ENCODE assay signal across 8 cellular contexts in the genomic region with DNA sequence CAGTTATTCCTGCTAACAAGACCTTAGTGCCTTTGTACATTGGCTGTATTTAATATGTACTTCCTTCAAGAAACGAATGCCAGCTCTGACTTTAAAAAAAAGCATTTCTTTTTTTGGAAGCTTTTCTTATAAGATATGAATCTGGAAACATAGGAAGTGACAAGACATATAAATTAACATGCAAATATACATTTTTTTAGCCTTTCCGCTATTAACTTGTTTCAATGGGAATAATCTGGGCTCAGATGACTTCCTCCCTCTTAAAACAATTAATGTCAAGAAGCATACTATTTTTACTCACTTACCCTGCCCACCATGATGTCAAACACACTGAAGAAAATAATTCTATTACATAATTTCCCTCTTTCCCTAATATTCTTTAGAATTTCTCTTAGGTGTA. TPM values are rescaled to one million over a fixed set of nuclear protein-coding genes. Genes with fewer than 3 reads are reported as not detected.
DNase-seq lines count a peak whose midpoint lies in the region; ATAC-seq and TF ChIP-seq lines count a peak whose summit lies in the region.
"Had no signal": no experiment of that assay in that cellular context is flagged by ENCODE, and none has a peak within 500 bp of the region (broad histone marks: within the 10 kb centered on the region; RNA-seq: fewer than 3 reads in every experiment).

No MANE protein-coding gene starts in this region.

- H2AFZ ChIP-seq in HCT116 (ENCODE audit: low read depth, low read length, poor library complexity, severe bottlenecking) (no peak overlapping the region), SU-DHL-6 (ENCODE audit: low read depth, low read length, severe bottlenecking) (no peak overlapping the region)

- H3K36me3 ChIP-seq in HCT116 (ENCODE audit: control insufficient read depth in 1 of 2, insufficient read depth in 2 of 2, low read length in 2 of 2) (no peaks in the 10 kb centered on the region), SU-DHL-6 (ENCODE audit: low read length) (peaks cover 8% of the 10 kb centered on the region), skeletal muscle satellite cell (ENCODE audit: insufficient read depth, low read length) (no peaks in the 10 kb centered on the region)

- RAD21 ChIA-PET in HCT116 (lab: Charles Lee; ENCODE audit: low non-redundant PET in 1 of 2, low total read pairs in 2 of 2, uncharacterized antibody in 2 of 2, unreplicated experiment in 2 of 2), result no interaction called here

- H3K79me2 ChIP-seq in HCT116 (ENCODE audit: insufficient read depth, low read length) (peaks cover 7% of the 10 kb centered on the region; the same call in 1 of the 2 replicates), SU-DHL-6 (ENCODE audit: insufficient read depth, low read length) (peaks cover 53% of the 10 kb centered on the region)

- H3K9me2 ChIP-seq in HCT116 (ENCODE audit: insufficient read depth) (no peaks in the 10 kb centered on the region), SU-DHL-6 (replicated peaks; ENCODE audit: insufficient read depth, low read length) (no peaks in the 10 kb centered on the region)

- POLR2A ChIA-PET in HCT116 (lab: Charles Lee), result no interaction called here

- H3K9me3 ChIP-seq in HCT116 (ENCODE audit: control insufficient read depth in 1 of 2, insufficient read depth in 1 of 2, low read depth in 1 of 2, low read length in 2 of 2) (no peaks in the 10 kb centered on the region), SU-DHL-6 (ENCODE audit: insufficient read depth, low read length) (no peaks in the 10 kb centered on the region), skeletal muscle satellite cell (replicated peaks; ENCODE audit: low read length) (no peaks in the 10 kb centered on the region)

- H3K9ac ChIP-seq in HCT116 (ENCODE audit: low read length) (peak overlapping the region; percentile 70), SU-DHL-6 (ENCODE audit: low read length) (peak overlapping the region; percentile 85), skeletal muscle satellite cell (ENCODE audit: low read depth, low read length) (peak overlapping the region; percentile 88)

- peaks cover 38% of the 10 kb centered on the region for H3F3A ChIP-seq in SU-DHL-6 (ENCODE audit: insufficient read depth)

- DNase-seq in HCT116 (ENCODE audit: low read depth, low spot score) (no peak), fibroblast of mammary gland (ENCODE audit: low read depth) (no peak), T1000 (lab: John Stamatoyannopoulos, UW) (no peak)
- no peak for DNase-seq in effector CD4-positive, alpha-beta T cell
- DNase-seq in activated CD4-positive, alpha-beta T cell treated with anti-CD3 and anti-CD28 coated beads for 48 hours, result no peak
- DNase-seq: H7 had no signal

- no peak for ATAC-seq in HCT116

- H3K4me2 ChIP-seq in HCT116 (ENCODE audit: low read length), result peak overlapping the region; percentile 91
- peak overlapping the region; percentile 87 for H3K4me2 ChIP-seq in SU-DHL-6 (ENCODE audit: low read depth, low read length, poor library complexity, severe bottlenecking)
- peak overlapping the region; percentile 93 for H3K4me2 ChIP-seq in skeletal muscle satellite cell (ENCODE audit: low read length)

- H3K27ac ChIP-seq in HCT116 (ENCODE audit: low read depth, low read length) (no peak overlapping the region), SU-DHL-6 (ENCODE audit: low read depth, low read length) (peak overlapping the region; percentile 89)

- no peaks in the 10 kb centered on the region for H3K27me3 ChIP-seq in HCT116 (ENCODE audit: insufficient read depth, low read length)
- no peaks in the 10 kb centered on the region for H3K27me3 ChIP-seq in SU-DHL-6 (ENCODE audit: low read length)
- no peaks in the 10 kb centered on the region for H3K27me3 ChIP-seq in skeletal muscle satellite cell (ENCODE audit: control insufficient read depth, insufficient read depth, low read length)

- H3K4me1 ChIP-seq in HCT116 (ENCODE audit: control insufficient read depth in 1 of 2, insufficient read depth in 2 of 2, low read length in 2 of 2) (peaks cover 9 to 25% of the 10 kb centered on the region in 2 experiments; a peak in 3 of 4 replicates), skeletal muscle satellite cell (ENCODE audit: control insufficient read depth, insufficient read depth, low read length) (peaks cover 30% of the 10 kb centered on the region)

- H3K4me3 ChIP-seq in HCT116 (replicated peaks in 1 of 2; ENCODE audit: low read depth in 1 of 2, low read length in 2 of 2), result peak overlapping the region; percentile 59 to 71
- peak overlapping the region; percentile 80 for H3K4me3 ChIP-seq in SU-DHL-6 (ENCODE audit: insufficient read depth, low read length, poor library complexity, severe bottlenecking)
- peak overlapping the region; percentile 59 for H3K4me3 ChIP-seq in fibroblast of mammary gland (ENCODE audit: control insufficient read depth, low read depth, low read length)
- H3K4me3 ChIP-seq in skeletal muscle satellite cell (ENCODE audit: low read length), result peak overlapping the region; percentile 83

- H4K20me1 ChIP-seq in HCT116 (ENCODE audit: insufficient read depth) (no peaks in the 10 kb centered on the region), SU-DHL-6 (ENCODE audit: low read depth, low read length) (no peaks in the 10 kb centered on the region)

- intact Hi-C loops in HCT116 (cut with micrococcal nuclease), result no loop called here

- BruUV-seq in HCT116 (replicated peaks; lab: Mats Ljungman, UMichigan), result TSS peak; percentile 52

- CTCF ChIA-PET in HCT116 (lab: Charles Lee), result no interaction called here

- TF ChIP-seq RAD21 in HCT116 (IDR thresholded peaks at IDR 0.05; ENCODE audit: low read depth), result no peak

- TF ChIP-seq CTCF in HCT116 (IDR thresholded peaks at IDR 0.05 in 2 of 3, conservative IDR thresholded peaks at IDR 0.05 in 1 of 3; ENCODE audit: borderline replicate concordance in 1 of 3, insufficient read depth in 1 of 3, low read depth in 2 of 3, low read length in 2 of 3) (no peak), SU-DHL-6 (IDR thresholded peaks at IDR 0.05; ENCODE audit: insufficient read depth, low read length, poor library complexity, severe bottlenecking) (no peak), fibroblast of mammary gland (conservative IDR thresholded peaks at IDR 0.05; ENCODE audit: control insufficient read depth, insufficient read depth, low read depth, low read length) (no peak)

- no peak for TF ChIP-seq POLR2A in HCT116 (IDR thresholded peaks at IDR 0.05; ENCODE audit: borderline replicate concordance, extremely low read depth, insufficient read depth, insufficient read length)

TF ChIP-seq in HCT116, 20 proteins besides CTCF, POLR2A, EP300 and RAD21:
- no peak for TF ChIP-seq ELF1 (IDR thresholded peaks at IDR 0.05; ENCODE audit: borderline replicate concordance, low read depth)
- TF ChIP-seq SRF (IDR thresholded peaks at IDR 0.05; ENCODE audit: low read depth), result no peak
- TF ChIP-seq TCF7L2 (IDR thresholded peaks at IDR 0.05; ENCODE audit: borderline replicate concordance, extremely low read depth, insufficient read depth, insufficient read length), result no peak
- no peak for TF ChIP-seq CEBPB (IDR thresholded peaks at IDR 0.05; ENCODE audit: low read depth)
- TF ChIP-seq FOSL1 (IDR thresholded peaks at IDR 0.05; ENCODE audit: low read depth), result no peak
- no peak for TF ChIP-seq SIN3A (IDR thresholded peaks at IDR 0.05; ENCODE audit: low read depth)
- no peak for TF ChIP-seq EZH2 (IDR thresholded peaks at IDR 0.05)
- no peak for TF ChIP-seq SP1 (IDR thresholded peaks at IDR 0.05; ENCODE audit: low read depth)
- TF ChIP-seq, protein P1, sequence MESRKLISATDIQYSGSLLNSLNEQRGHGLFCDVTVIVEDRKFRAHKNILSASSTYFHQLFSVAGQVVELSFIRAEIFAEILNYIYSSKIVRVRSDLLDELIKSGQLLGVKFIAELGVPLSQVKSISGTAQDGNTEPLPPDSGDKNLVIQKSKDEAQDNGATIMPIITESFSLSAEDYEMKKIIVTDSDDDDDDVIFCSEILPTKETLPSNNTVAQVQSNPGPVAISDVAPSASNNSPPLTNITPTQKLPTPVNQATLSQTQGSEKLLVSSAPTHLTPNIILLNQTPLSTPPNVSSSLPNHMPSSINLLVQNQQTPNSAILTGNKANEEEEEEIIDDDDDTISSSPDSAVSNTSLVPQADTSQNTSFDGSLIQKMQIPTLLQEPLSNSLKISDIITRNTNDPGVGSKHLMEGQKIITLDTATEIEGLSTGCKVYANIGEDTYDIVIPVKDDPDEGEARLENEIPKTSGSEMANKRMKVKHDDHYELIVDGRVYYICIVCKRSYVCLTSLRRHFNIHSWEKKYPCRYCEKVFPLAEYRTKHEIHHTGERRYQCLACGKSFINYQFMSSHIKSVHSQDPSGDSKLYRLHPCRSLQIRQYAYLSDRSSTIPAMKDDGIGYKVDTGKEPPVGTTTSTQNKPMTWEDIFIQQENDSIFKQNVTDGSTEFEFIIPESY (IDR thresholded peaks at IDR 0.05; ENCODE audit: extremely low read depth, insufficient replicate concordance, low read length), result no peak
- TF ChIP-seq, protein P2, sequence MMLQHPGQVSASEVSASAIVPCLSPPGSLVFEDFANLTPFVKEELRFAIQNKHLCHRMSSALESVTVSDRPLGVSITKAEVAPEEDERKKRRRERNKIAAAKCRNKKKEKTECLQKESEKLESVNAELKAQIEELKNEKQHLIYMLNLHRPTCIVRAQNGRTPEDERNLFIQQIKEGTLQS (IDR thresholded peaks at IDR 0.05), result no peak

RNA-seq across cellular contexts. Expression of a gene that starts 1.4 kb away (rescaled TPM):
- 9.6 TPM for total RNA-seq in HCT116 (2021; ENCODE audit: unreplicated experiment)
- polyA plus RNA-seq in HCT116 (2012), result 1.5 and 1.8 TPM in 2 replicates
- 6.8 and 7.9 TPM in 2 replicates for total RNA-seq in skeletal muscle satellite cell (2012; rRNA removed)
